8 cellular contexts compared by ENCODE assay signal in genomic region chr11:57668467-57668890, GRCh38. TPM values are rescaled to one million over a fixed set of nuclear protein-coding genes. Genes with fewer than 3 reads are reported as not detected.
DNase-seq lines count a peak whose midpoint lies in the region; ATAC-seq and TF ChIP-seq lines count a peak whose summit lies in the region.

No MANE protein-coding gene starts in this region.

- H3K27ac ChIP-seq in OCI-LY1 (ENCODE audit: low read depth, low read length, poor library complexity, severe bottlenecking) (peak overlapping the region; percentile 83), urinary bladder (ENCODE audit: low read depth) (peak overlapping the region; percentile 92)

- no peak overlapping the region for H2AFZ ChIP-seq in OCI-LY1 (ENCODE audit: low read length)

- DNase-seq in GF-D8 (lab: John Stamatoyannopoulos, UW) (peak; percentile 32), cardiac fibroblast (ENCODE audit: low read depth in 2 of 2) (no peak), lung microvascular endothelial cell (ENCODE audit: low read depth in 2 of 2) (peak; percentile 26 to 68)
- no peak for DNase-seq in stimulated activated CD4-positive, alpha-beta T cell treated with anti-CD3 and anti-CD28 coated beads, Interleukin-4, amount 100 ng/mL, for 1 hour
- DNase-seq in effector CD8-positive, alpha-beta T cell (lab: John Stamatoyannopoulos, UW): no peak

- no peaks in the 10 kb centered on the region for H4K20me1 ChIP-seq in OCI-LY1 (ENCODE audit: insufficient read depth, low read length)

- H3K27me3 ChIP-seq in OCI-LY1 (ENCODE audit: insufficient read depth, low read length): no peaks in the 10 kb centered on the region

- H3K4me3 ChIP-seq in OCI-LY1 (ENCODE audit: low read depth, low read length, poor library complexity, severe bottlenecking) (peak overlapping the region; percentile 100), cardiac fibroblast (replicated peaks in 1 of 2; ENCODE audit: low read depth in 2 of 2, low read length in 2 of 2) (peak overlapping the region; percentile 96 to 98), urinary bladder (ENCODE audit: low read depth, low read length) (peak overlapping the region; percentile 66)

- H3F3A ChIP-seq in OCI-LY1 (ENCODE audit: insufficient read depth, low read length): no peaks in the 10 kb centered on the region

- no peaks in the 10 kb centered on the region for H3K9me3 ChIP-seq in OCI-LY1 (ENCODE audit: low read length)

- under 1% methylated on average over 27 of the region's 27 CpGs for WGBS in urinary bladder

- H3K9ac ChIP-seq in OCI-LY1 (ENCODE audit: low read length): peak overlapping the region; percentile 100

- H3K36me3 ChIP-seq in OCI-LY1 (ENCODE audit: insufficient read depth, low read length) (peaks cover 34% of the 10 kb centered on the region), urinary bladder (ENCODE audit: insufficient read depth) (no peaks in the 10 kb centered on the region)

- TF ChIP-seq CTCF in OCI-LY1 (IDR thresholded peaks at IDR 0.05; ENCODE audit: low read length) (no peak), cardiac fibroblast (IDR thresholded peaks at IDR 0.05; ENCODE audit: low read depth, low read length) (no peak)

- H3K4me1 ChIP-seq in OCI-LY1 (ENCODE audit: insufficient read depth, low read length, severe bottlenecking) (peaks cover 21% of the 10 kb centered on the region), urinary bladder (ENCODE audit: insufficient read depth) (no peaks in the 10 kb centered on the region)

- H3K4me2 ChIP-seq in OCI-LY1 (ENCODE audit: low read length): peak overlapping the region; percentile 87

- no peaks in the 10 kb centered on the region for H3K9me2 ChIP-seq in OCI-LY1 (ENCODE audit: low read depth, low read length)

- H3K79me2 ChIP-seq in OCI-LY1 (ENCODE audit: insufficient read depth, low read length): peaks cover 42% of the 10 kb centered on the region

- peak; percentile 2 for ATAC-seq in GM21737 (IDR thresholded peaks at IDR 0.05; ENCODE audit: unreplicated experiment)

RNA-seq across cellular contexts. Expression of gene ZDHHC5, which starts 0.6 kb away (rescaled TPM):
- total RNA-seq in lung microvascular endothelial cell: 25.1 and 35.7 TPM in 2 replicates
- total RNA-seq in urinary bladder: 29.9 TPM
- polyA plus RNA-seq in urinary bladder: 36.4 TPM

RNA-seq across cellular contexts. Expression of gene CLP1, which starts 10.9 kb away (rescaled TPM):
- total RNA-seq in lung microvascular endothelial cell (14.6 and 19.0 TPM in 2 replicates), urinary bladder (14.1 TPM)
- polyA plus RNA-seq in urinary bladder: 12.7 TPM

RNA-seq across cellular contexts. Expression of gene YPEL4, which starts 18.8 kb away (rescaled TPM):
- total RNA-seq in lung microvascular endothelial cell: under 0.01 TPM in 2 replicates
- 1.7 TPM for total RNA-seq in urinary bladder
- polyA plus RNA-seq in urinary bladder: 3.5 TPM

RNA-seq across cellular contexts. Expression of gene MED19, which starts 43.5 kb away (rescaled TPM):
- total RNA-seq in lung microvascular endothelial cell (10.5 and 11.3 TPM in 2 replicates), urinary bladder (13.4 TPM)
- polyA plus RNA-seq in urinary bladder: 15.3 TPM

RNA-seq across cellular contexts. Expression of gene TMX2, which starts 43.9 kb away (rescaled TPM):
- 37.7 and 54.2 TPM in 2 replicates for total RNA-seq in lung microvascular endothelial cell
- 52.0 TPM for total RNA-seq in urinary bladder
- polyA plus RNA-seq in urinary bladder: 68.9 TPM

Comparison
In these comparisons a context has a peak if more than half of its experiments do, and no peak if none do; other contexts are left out.
1. DNase-seq: peak in GF-D8 (single experiment) and lung microvascular endothelial cell (2 of 2); none in cardiac fibroblast (0 of 2), stimulated activated CD4-positive, alpha-beta T cell treated with anti-CD3 and anti-CD28 coated beads, Interleukin-4, amount 100 ng/mL, for 1 hour (single experiment) and effector CD8-positive, alpha-beta T cell (single experiment).
2. Peak in every context shown above with its lines, with median percentiles within 50 percentile points of each other: H3K4me3 ChIP-seq.